1 cellular context compared by ENCODE assay signal in genomic region chr14:81562818-81563217, GRCh38.
TF ChIP-seq lines count a peak whose summit lies in the region.

No MANE protein-coding gene starts in this region.

TF ChIP-seq in SK-N-SH, 30 proteins besides CTCF, POLR2A, EP300 and RAD21 (continued from another document):
- no peak for TF ChIP-seq ZBTB33 (IDR thresholded peaks at IDR 0.05; ENCODE audit: borderline replicate concordance, low read depth)
- no peak for TF ChIP-seq NFIC (IDR thresholded peaks at IDR 0.05; ENCODE audit: borderline replicate concordance)
- TF ChIP-seq FOXM1 (IDR thresholded peaks at IDR 0.05; ENCODE audit: low read depth) = no peak
- no peak for TF ChIP-seq TAF1 (IDR thresholded peaks at IDR 0.05; ENCODE audit: borderline replicate concordance, low read depth, low read length)
- no peak for TF ChIP-seq MAX (IDR thresholded peaks at IDR 0.05; ENCODE audit: low read depth)
- no peak for TF ChIP-seq USF1 (IDR thresholded peaks at IDR 0.05; ENCODE audit: borderline replicate concordance, low read depth)
- TF ChIP-seq FOXJ3 (CRISPR knock-in tag; IDR thresholded peaks at IDR 0.05) = no peak
- TF ChIP-seq RFX5 (IDR thresholded peaks at IDR 0.05; ENCODE audit: low read length) = no peak
- TF ChIP-seq, protein P1, sequence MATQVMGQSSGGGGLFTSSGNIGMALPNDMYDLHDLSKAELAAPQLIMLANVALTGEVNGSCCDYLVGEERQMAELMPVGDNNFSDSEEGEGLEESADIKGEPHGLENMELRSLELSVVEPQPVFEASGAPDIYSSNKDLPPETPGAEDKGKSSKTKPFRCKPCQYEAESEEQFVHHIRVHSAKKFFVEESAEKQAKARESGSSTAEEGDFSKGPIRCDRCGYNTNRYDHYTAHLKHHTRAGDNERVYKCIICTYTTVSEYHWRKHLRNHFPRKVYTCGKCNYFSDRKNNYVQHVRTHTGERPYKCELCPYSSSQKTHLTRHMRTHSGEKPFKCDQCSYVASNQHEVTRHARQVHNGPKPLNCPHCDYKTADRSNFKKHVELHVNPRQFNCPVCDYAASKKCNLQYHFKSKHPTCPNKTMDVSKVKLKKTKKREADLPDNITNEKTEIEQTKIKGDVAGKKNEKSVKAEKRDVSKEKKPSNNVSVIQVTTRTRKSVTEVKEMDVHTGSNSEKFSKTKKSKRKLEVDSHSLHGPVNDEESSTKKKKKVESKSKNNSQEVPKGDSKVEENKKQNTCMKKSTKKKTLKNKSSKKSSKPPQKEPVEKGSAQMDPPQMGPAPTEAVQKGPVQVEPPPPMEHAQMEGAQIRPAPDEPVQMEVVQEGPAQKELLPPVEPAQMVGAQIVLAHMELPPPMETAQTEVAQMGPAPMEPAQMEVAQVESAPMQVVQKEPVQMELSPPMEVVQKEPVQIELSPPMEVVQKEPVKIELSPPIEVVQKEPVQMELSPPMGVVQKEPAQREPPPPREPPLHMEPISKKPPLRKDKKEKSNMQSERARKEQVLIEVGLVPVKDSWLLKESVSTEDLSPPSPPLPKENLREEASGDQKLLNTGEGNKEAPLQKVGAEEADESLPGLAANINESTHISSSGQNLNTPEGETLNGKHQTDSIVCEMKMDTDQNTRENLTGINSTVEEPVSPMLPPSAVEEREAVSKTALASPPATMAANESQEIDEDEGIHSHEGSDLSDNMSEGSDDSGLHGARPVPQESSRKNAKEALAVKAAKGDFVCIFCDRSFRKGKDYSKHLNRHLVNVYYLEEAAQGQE (IDR thresholded peaks at IDR 0.05; ENCODE audit: low read depth, low read length) = no peak
- no peak for TF ChIP-seq ELF1 (IDR thresholded peaks at IDR 0.05)
